6 cellular contexts compared by ENCODE assay signal in genomic region chr12:131207841-131208240, GRCh38.
DNase-seq lines count a peak whose midpoint lies in the region; ATAC-seq, FAIRE-seq and TF ChIP-seq lines count a peak whose summit lies in the region.
"Not testable (repeated sequence)": the region's sequence is repeated elsewhere in the genome, so short reads cannot be mapped to it uniquely, and the experiment has no call there.

No MANE protein-coding gene starts in this region.

- intact Hi-C loops in kidney (cut with DNase I); natural killer cell (cut with micrococcal nuclease); spleen (cut with DNase I; ENCODE audit: low total_unique reads); upper lobe of right lung (cut with DNase I): not testable (repeated sequence)

- peak; percentile 20 for DNase-seq in activated T-cell treated with anti-CD3 and anti-CD28 coated beads, Interleukin-2, amount 50 U/mL, for 24 hours
- DNase-seq in ecto neural progenitor cell (ENCODE audit: low spot score): peak; percentile 23
- DNase-seq in kidney: peak; percentile 39
- DNase-seq in natural killer cell: peak; percentile 4
- DNase-seq in spleen: peak; percentile 41
- peak; percentile 60 for DNase-seq in upper lobe of right lung

- H3K4me1 Mint-ChIP-seq in activated T-cell treated with anti-CD3 and anti-CD28 coated beads, Interleukin-2, amount 50 U/mL, for 24 hours (ENCODE audit: low read depth): peaks cover 30% of the 10 kb centered on the region
- H3K4me1 Mint-ChIP-seq in natural killer cell: not testable (repeated sequence)

- not testable (repeated sequence) for ATAC-seq in natural killer cell
- peak; percentile 6 for ATAC-seq in upper lobe of right lung

- H3K9me3 ChIP-seq in kidney (ENCODE audit: control insufficient read depth in 1 of 2, low read length in 2 of 2); spleen; upper lobe of right lung: not testable (repeated sequence)

- 84 to 100% (median 88%) methylated on average over 4 to 14 of the region's 21 CpGs for WGBS in spleen, 5 donors

- not testable (repeated sequence) for H3K4me3 Mint-ChIP-seq in activated T-cell treated with anti-CD3 and anti-CD28 coated beads, Interleukin-2, amount 50 U/mL, for 24 hours; natural killer cell

- not testable (repeated sequence) for H3K4me1 ChIP-seq in kidney (ENCODE audit: control insufficient read depth in 1 of 2, insufficient read depth in 1 of 2, low read depth in 1 of 2, low read length in 2 of 2); spleen; upper lobe of right lung

- not testable (repeated sequence) for H3K27ac Mint-ChIP-seq in activated T-cell treated with anti-CD3 and anti-CD28 coated beads, Interleukin-2, amount 50 U/mL, for 24 hours; natural killer cell

- H3K36me3 ChIP-seq in kidney (ENCODE audit: control insufficient read depth in 1 of 2, insufficient read depth in 2 of 2, low read length in 2 of 2); spleen; upper lobe of right lung: not testable (repeated sequence)

- H3K9ac ChIP-seq in kidney (ENCODE audit: low read length in 2 of 2): not testable (repeated sequence)

- H3K36me3 Mint-ChIP-seq in activated T-cell treated with anti-CD3 and anti-CD28 coated beads, Interleukin-2, amount 50 U/mL, for 24 hours (ENCODE audit: low read depth); natural killer cell: not testable (repeated sequence)

- H3K27ac ChIP-seq in kidney (ENCODE audit: low read depth in 2 of 2, low read length in 2 of 2); spleen; upper lobe of right lung: not testable (repeated sequence)

- peaks cover 0 to 41% (median 0%) of the 10 kb centered on the region in 7 donors for H3K27me3 ChIP-seq in spleen (replicated peaks in 1 of 7)
- H3K27me3 ChIP-seq in upper lobe of right lung: not testable (repeated sequence)

- not testable (repeated sequence) for H3K9me3 Mint-ChIP-seq in activated T-cell treated with anti-CD3 and anti-CD28 coated beads, Interleukin-2, amount 50 U/mL, for 24 hours; natural killer cell

- TF ChIP-seq POLR2A in spleen (IDR thresholded peaks at IDR 0.05): not testable (repeated sequence)

- H3K4me3 ChIP-seq in kidney (ENCODE audit: low read length in 2 of 2); spleen; upper lobe of right lung: not testable (repeated sequence)

- FAIRE-seq in kidney (lab: Jason Lieb, UNC): not testable (repeated sequence)

- peaks cover 15% of the 10 kb centered on the region for H3K27me3 Mint-ChIP-seq in activated T-cell treated with anti-CD3 and anti-CD28 coated beads, Interleukin-2, amount 50 U/mL, for 24 hours
- not testable (repeated sequence) for H3K27me3 Mint-ChIP-seq in natural killer cell (ENCODE audit: low read depth in 2 of 2)

- TF ChIP-seq CTCF in kidney (IDR thresholded peaks at IDR 0.05; ENCODE audit: borderline replicate concordance, extremely low read depth, insufficient read depth); natural killer cell (IDR thresholded peaks at IDR 0.05); spleen (IDR thresholded peaks at IDR 0.05 in 8 of 11, conservative IDR thresholded peaks at IDR 0.05 in 3 of 11); upper lobe of right lung (IDR thresholded peaks at IDR 0.05): not testable (repeated sequence)

Comparison
In these comparisons a context has a peak if more than half of its experiments do, and no peak if none do; other contexts are left out.
1. DNase-seq: peak in every context shown above with its lines; median percentile 60 in upper lobe of right lung; 41 in spleen; 39 in kidney; 23 in ecto neural progenitor cell; 20 in activated T-cell treated with anti-CD3 and anti-CD28 coated beads, Interleukin-2, amount 50 U/mL, for 24 hours; 4 in natural killer cell.